8 cellular contexts compared by ENCODE assay signal in genomic region chr4:99998062-99998880, GRCh38. TPM values are rescaled to one million over a fixed set of nuclear protein-coding genes. Genes with fewer than 3 reads are reported as not detected.
DNase-seq lines count a peak whose midpoint lies in the region; ATAC-seq, FAIRE-seq and TF ChIP-seq lines count a peak whose summit lies in the region.

No MANE protein-coding gene starts in this region.

- H3K4me1 ChIP-seq in ACC112 (ENCODE audit: control insufficient read depth, insufficient read depth, low read length, unreplicated experiment) (peaks cover 12% of the 10 kb centered on the region), astrocyte (ENCODE audit: insufficient read depth, low read length) (no peaks in the 10 kb centered on the region), right lobe of liver (no peaks in the 10 kb centered on the region)

- TF ChIP-seq CTCF in GM10266 (IDR thresholded peaks at IDR 0.05; ENCODE audit: control insufficient read depth, insufficient read depth, low read depth, missing control alignments) (peak; percentile 50), astrocyte (IDR thresholded peaks at IDR 0.05; ENCODE audit: insufficient read depth, low read depth, low read length) (peak; percentile 29), right lobe of liver (IDR thresholded peaks at IDR 0.05) (peak in 3 of 4 donors; percentile 14 to 40 (median 25))

- WGBS in right lobe of liver (ENCODE audit: insufficient coverage, low coverage, low lambda C conversion rate, missing lambda C conversion rate): 43% methylated on average over 2 of the region's 2 CpGs

- H3K27ac Mint-ChIP-seq in astrocyte (ENCODE audit: unreplicated experiment): peak overlapping the region; percentile 59

- ATAC-seq in right lobe of liver: no peak
- no peak for ATAC-seq in HG02678 (IDR thresholded peaks at IDR 0.05; ENCODE audit: unreplicated experiment)

- TF ChIP-seq POLR2A in right lobe of liver (IDR thresholded peaks at IDR 0.05): no peak

- H3K4me2 ChIP-seq in astrocyte (ENCODE audit: low read length): peak overlapping the region; percentile 51

- H2AFZ ChIP-seq in ACC112 (ENCODE audit: low read length, unreplicated experiment) (peak overlapping the region; percentile 88), astrocyte (ENCODE audit: low read depth, low read length) (peak overlapping the region; percentile 36)

- H3K27me3 ChIP-seq in ACC112 (ENCODE audit: insufficient read depth, low read length): no peaks in the 10 kb centered on the region
- no peaks in the 10 kb centered on the region for H3K27me3 ChIP-seq in astrocyte (ENCODE audit: insufficient read depth, low read length)
- H3K27me3 ChIP-seq in right lobe of liver: no peaks in the 10 kb centered on the region

- H3K9me3 ChIP-seq in astrocyte (ENCODE audit: insufficient read depth, low read depth, low read length) (no peaks in the 10 kb centered on the region), right lobe of liver (no peaks in the 10 kb centered on the region)

- peaks cover 8% of the 10 kb centered on the region for H3K4me1 Mint-ChIP-seq in astrocyte (ENCODE audit: low read depth, unreplicated experiment)

- FAIRE-seq in astrocyte (lab: Jason Lieb, UNC): peak; percentile 63

- peak overlapping the region; percentile 24 for H3K9ac ChIP-seq in astrocyte (ENCODE audit: low read length)

- H3K27me3 Mint-ChIP-seq in astrocyte (ENCODE audit: low read depth, unreplicated experiment): no peaks in the 10 kb centered on the region

- peak overlapping the region; percentile 11; the same call in 1 of the 2 replicates for H3K4me3 ChIP-seq in ACC112 (ENCODE audit: low read depth, low read length)
- H3K4me3 ChIP-seq in astrocyte (ENCODE audit: insufficient read depth, low read depth, low read length): no peak overlapping the region
- H3K4me3 ChIP-seq in right lobe of liver: no peak overlapping the region

- H3K27ac ChIP-seq in ACC112 (ENCODE audit: low read depth, low read length) (peak overlapping the region; percentile 62), astrocyte (ENCODE audit: low read depth, low read length) (peak overlapping the region; percentile 35), right lobe of liver (no peak overlapping the region)

- H3K9me3 Mint-ChIP-seq in astrocyte (ENCODE audit: unreplicated experiment): no peaks in the 10 kb centered on the region

- no peaks in the 10 kb centered on the region for H4K20me1 ChIP-seq in astrocyte (ENCODE audit: insufficient read depth, low read length)

- H3K79me2 ChIP-seq in ACC112 (ENCODE audit: control insufficient read depth, insufficient read depth, low read length, unreplicated experiment) (no peaks in the 10 kb centered on the region), astrocyte (ENCODE audit: insufficient read depth, low read length) (no peaks in the 10 kb centered on the region)

- H3K36me3 ChIP-seq in ACC112 (ENCODE audit: insufficient read depth, low read length) (no peaks in the 10 kb centered on the region), astrocyte (ENCODE audit: insufficient read depth, low read length) (no peaks in the 10 kb centered on the region), right lobe of liver (no peaks in the 10 kb centered on the region)

- H3K36me3 Mint-ChIP-seq in astrocyte (ENCODE audit: low read depth, unreplicated experiment): no peaks in the 10 kb centered on the region

- intact Hi-C loops in right lobe of liver (cut with DNase I): no loop called here

- no peak overlapping the region for H3K4me3 Mint-ChIP-seq in astrocyte (ENCODE audit: unreplicated experiment)

- peak; percentile 30 for DNase-seq in GM10266 (ENCODE audit: extremely low spot score)
- DNase-seq in Kasumi-1 (lab: John Stamatoyannopoulos, UW): peak; percentile 50 to 55
- peak; percentile 38 for DNase-seq in astrocyte (ENCODE audit: low read depth)
- no peak for DNase-seq in right lobe of liver
- DNase-seq in NCI-H1105 (lab: John Stamatoyannopoulos, UW): no peak
- DNase-seq in stimulated activated CD4-positive, alpha-beta T cell treated with anti-CD3 and anti-CD28 coated beads, Interleukin-4, amount 100 ng/mL, for 24 hours: no peak

RNA-seq across cellular contexts. Expression of gene H2AZ1, which starts 48.2 kb away (rescaled TPM):
- 210 and 273 TPM in 2 replicates for total RNA-seq in astrocyte
- 100 to 1,000 TPM in 1 of 6 experiments, 10 to 100 TPM in 5; 28.8 to 122 (median 42.9) TPM for total RNA-seq in right lobe of liver

RNA-seq across cellular contexts. Expression of gene DNAJB14, which starts 51.9 kb away (rescaled TPM):
- total RNA-seq in astrocyte (60.5 and 68.5 TPM in 2 replicates), right lobe of liver (10 to 100 TPM; 12.2 to 16.6 (median 16.1) TPM)

Comparison
In these comparisons a context has a peak if more than half of its experiments do, and no peak if none do; other contexts are left out.
1. H3K27ac ChIP-seq: peak in ACC112 (single experiment) and astrocyte (single experiment); none in right lobe of liver (0 of 3).
2. DNase-seq: peak in GM10266 (single experiment), Kasumi-1 (2 of 2) and astrocyte (single experiment); none in right lobe of liver (0 of 3), NCI-H1105 (single experiment) and stimulated activated CD4-positive, alpha-beta T cell treated with anti-CD3 and anti-CD28 coated beads, Interleukin-4, amount 100 ng/mL, for 24 hours (single experiment).
3. Peak in every context shown above with its lines, with median percentiles within 50 percentile points of each other: CTCF ChIP-seq.